In genomic region chr4:81625422-81626417, GRCh38 we compare ENCODE assay signal across 30 cellular contexts.
A peak's percentile ranks its signal among the peaks of the same experiment; 100 is the strongest.
DNase-seq lines count a peak whose midpoint lies in the region; ATAC-seq and TF ChIP-seq lines count a peak whose summit lies in the region.
"Had no signal": no experiment of that assay in that cellular context is flagged by ENCODE, and none has a peak within 500 bp of the region (broad histone marks: within the 10 kb centered on the region; RNA-seq: fewer than 3 reads in every experiment).

No MANE protein-coding gene starts in this region.

- H3K27me3 ChIP-seq in WERI-Rb-1 (ENCODE audit: insufficient read depth, low read depth, severe bottlenecking): no peaks in the 10 kb centered on the region
- H3K27me3 ChIP-seq: cardiac muscle cell, colonic mucosa, ovary, right atrium auricular region, upper lobe of right lung had no signal

- no peaks in the 10 kb centered on the region for H3K36me3 ChIP-seq in WERI-Rb-1
- H3K36me3 ChIP-seq: cardiac muscle cell, colonic mucosa, ovary, right atrium auricular region, upper lobe of right lung had no signal

- intact Hi-C loops in sciatic nerve (cut with DNase I): no loop called here

- no peaks in the 10 kb centered on the region for H3K9me3 ChIP-seq in WERI-Rb-1 (ENCODE audit: severe bottlenecking)
- H3K9me3 ChIP-seq: colonic mucosa, mucosa of descending colon, ovary, right atrium auricular region, SK-N-SH, upper lobe of right lung had no signal

- H3K4me3 ChIP-seq in WERI-Rb-1 (ENCODE audit: low read depth, low read length): no peak overlapping the region
- H3K4me3 ChIP-seq: cardiac muscle cell, colonic mucosa, lung, mucosa of descending colon, ovary, right atrium auricular region, upper lobe of right lung had no signal

- no peak for TF ChIP-seq CTCF in WERI-Rb-1 (IDR thresholded peaks at IDR 0.05; ENCODE audit: low read depth, low read length)

- peak; percentile 22 for ATAC-seq in sciatic nerve
- no peak for ATAC-seq in HG02885 (IDR thresholded peaks at IDR 0.05; ENCODE audit: poor library complexity, unreplicated experiment)
- ATAC-seq in GM21717 (IDR thresholded peaks at IDR 0.05; ENCODE audit: unreplicated experiment): no peak
- ATAC-seq: activated CD8-positive, alpha-beta T cell treated with anti-CD3 and anti-CD28 coated beads, Interleukin-2, amount 10 ng/mL, durations not matched to agents 7 days and 5 days; mucosa of descending colon; upper lobe of right lung had no signal

- peak overlapping the region; percentile 15; the same call in 1 of the 2 replicates for H3K27ac ChIP-seq in WERI-Rb-1
- H3K27ac ChIP-seq: cardiac muscle cell, colonic mucosa, ovary, right atrium auricular region, upper lobe of right lung had no signal

- peak; percentile 47 for DNase-seq in DMS153 treated with DMSO at 0.1 percent for 48 hours (lab: John Stamatoyannopoulos, UW; ENCODE audit: unreplicated experiment)
- peak; percentile 24 for DNase-seq in NCI-H146 treated with DMSO at 0.1 percent for 48 hours (lab: John Stamatoyannopoulos, UW; ENCODE audit: unreplicated experiment)
- no peak for DNase-seq in WERI-Rb-1
- DNase-seq in sciatic nerve (ENCODE audit: low spot score): no peak
- no peak for DNase-seq in retina
- DNase-seq: activated CD4-positive, alpha-beta T cell treated with anti-CD3 and anti-CD28 coated beads for 1 hour; activated CD8-positive, alpha-beta T cell treated with anti-CD3 and anti-CD28 coated beads, Interleukin-2, amount 10 ng/mL, durations not matched to agents 7 days and 5 days; activated effector memory CD4-positive, alpha-beta T cell treated with Interleukin-2 at 50 U/mL for 16 hours; activated naive CD8-positive, alpha-beta T cell treated with anti-CD3 and anti-CD28 coated beads for 36 hours; activated T-cell treated with anti-CD3 and anti-CD28 coated beads for 4 hours; aorta; CD4-positive, alpha-beta memory T cell; colonic mucosa; DMS 273 treated with DMSO at 0.1 percent for 48 hours; effector CD8-positive, alpha-beta T cell; IMR-90; mucosa of descending colon; NCI-H1105 treated with DMSO at 0.1 percent for 48 hours; NCI-H526; nephron progenitor cell; OCI-M1; ovary; SK-N-SH; stimulated activated CD4-positive, alpha-beta T cell treated with anti-CD3 and anti-CD28 coated beads, Interleukin-2, amount 100 ng/mL, for 48 hours; upper lobe of right lung had no signal

Comparison
In these comparisons a context has a peak if more than half of its experiments do, and no peak if none do; other contexts are left out.
1. DNase-seq: peak in DMS153 treated with DMSO at 0.1 percent for 48 hours (single experiment) and NCI-H146 treated with DMSO at 0.1 percent for 48 hours (single experiment); none in WERI-Rb-1 (single experiment), sciatic nerve (single experiment) and retina (single experiment).